ENCODE assay signal across 8 cellular contexts in the genomic region with DNA sequence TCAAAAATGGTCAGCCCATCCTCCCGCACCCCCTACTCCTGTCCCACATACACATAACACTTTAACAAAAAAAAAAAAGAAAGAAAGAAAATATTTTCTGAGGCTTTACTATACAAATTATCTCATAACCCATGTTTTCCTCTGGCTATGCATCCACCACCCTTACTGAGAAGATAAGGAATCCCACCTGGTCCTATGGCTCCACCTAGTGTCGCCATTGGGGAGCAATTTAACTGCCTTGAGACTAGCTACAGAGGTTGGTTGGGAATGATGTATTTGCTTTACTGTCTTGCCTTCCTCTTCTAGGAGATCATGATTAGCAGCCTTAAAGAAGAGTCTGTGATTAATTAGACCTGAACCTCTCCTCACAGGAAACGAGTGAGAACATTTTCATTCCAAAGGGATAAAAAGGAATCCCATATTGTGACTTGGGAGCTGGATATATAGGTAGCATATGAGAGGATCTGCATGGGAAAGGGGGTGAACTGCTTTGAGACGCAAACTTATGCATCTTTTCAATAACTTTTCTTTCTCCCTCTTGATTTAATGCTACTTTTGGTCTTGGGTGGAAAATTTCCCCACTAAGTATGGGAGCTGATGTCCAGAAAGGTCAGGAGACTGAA.
A peak's percentile ranks its signal among the peaks of the same experiment; 100 is the strongest.
DNase-seq lines count a peak whose midpoint lies in the region; ATAC-seq, FAIRE-seq and TF ChIP-seq lines count a peak whose summit lies in the region.

No MANE protein-coding gene starts in this region.

- TF ChIP-seq POLR2A in H54 (IDR thresholded peaks at IDR 0.05; ENCODE audit: low read depth, low read length), result no peak

- FAIRE-seq in H54 (lab: Jason Lieb, UNC) (peak; percentile 93), RCC 7860 (lab: Jason Lieb, UNC) (peak; percentile 81)

- DNase-seq in GM04504 (ENCODE audit: low read depth), result peak; percentile 36
- peak; percentile 52 for DNase-seq in H54 (ENCODE audit: insufficient read length, low spot score)
- peak; percentile 75 for DNase-seq in LHCN-M2 (ENCODE audit: low read depth)
- DNase-seq in RCC 7860 (ENCODE audit: low spot score), result peak; percentile 63
- DNase-seq in activated T-helper 1 cell treated with anti-CD3 and anti-CD28 coated beads, Interleukin-2, amount 50 U/mL, for 16 hours (ENCODE audit: low read depth in 1 of 2, low spot score in 1 of 2), result peak; percentile 25
- peak; percentile 46 to 86 for DNase-seq in foreskin fibroblast
- DNase-seq in occipital lobe (lab: John Stamatoyannopoulos, UW), result peak; percentile 47
- no peak for DNase-seq in upper lobe of right lung

- TF ChIP-seq CTCF in foreskin fibroblast (IDR thresholded peaks at IDR 0.05; ENCODE audit: low read depth, low read length) (peak; percentile 89), upper lobe of right lung (IDR thresholded peaks at IDR 0.05) (peak; percentile 89)

- H3K27ac ChIP-seq in upper lobe of right lung, result no peak overlapping the region

- H3K4me3 ChIP-seq in foreskin fibroblast (ENCODE audit: low read depth in 1 of 2, low read length in 2 of 2) (no peak overlapping the region), upper lobe of right lung (no peak overlapping the region)

- peaks cover 10% of the 10 kb centered on the region for H3K4me1 ChIP-seq in upper lobe of right lung

- no peaks in the 10 kb centered on the region for H3K36me3 ChIP-seq in upper lobe of right lung

- peak; percentile 96 for ATAC-seq in upper lobe of right lung

- H3K9me3 ChIP-seq in upper lobe of right lung, result no peaks in the 10 kb centered on the region

- intact Hi-C loops in upper lobe of right lung (cut with DNase I), result no loop called here

- H3K27me3 ChIP-seq in upper lobe of right lung, result no peaks in the 10 kb centered on the region
